Comparison of ENCODE assay signal across 25 cellular contexts in the genomic region with DNA sequence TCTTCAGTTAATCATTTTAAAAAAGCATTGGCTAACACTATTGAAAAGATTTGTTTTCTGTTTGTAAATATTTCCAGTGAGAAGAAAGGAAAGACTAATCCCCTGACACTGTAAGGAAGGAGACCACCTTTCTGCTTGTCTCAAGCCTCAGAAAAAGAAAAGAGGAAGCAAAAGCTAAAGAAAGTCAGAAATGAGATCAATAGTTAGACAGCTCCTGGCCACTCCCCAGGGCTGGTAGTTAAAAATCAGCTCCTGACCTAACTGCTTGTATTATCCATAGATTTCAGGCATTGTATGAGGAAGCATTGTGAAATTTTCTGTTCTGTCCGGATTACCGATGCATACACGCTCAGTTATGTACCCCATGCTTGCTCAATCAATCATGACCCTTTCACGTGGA.
"Had no signal": no experiment of that assay in that cellular context is flagged by ENCODE, and none has a peak within 500 bp of the region (broad histone marks: within the 10 kb centered on the region; RNA-seq: fewer than 3 reads in every experiment).

No MANE protein-coding gene starts in this region.

- H3K36me3 Mint-ChIP-seq: activated naive CD4-positive, alpha-beta T cell treated with anti-CD3 and anti-CD28 coated beads, Interleukin-2, amount 50 U/mL, for 72 hours; mesothelial cell of epicardium had no signal

- H3K4me3 Mint-ChIP-seq: activated CD4-positive, alpha-beta memory T cell treated with anti-CD3 and anti-CD28 coated beads, Interleukin-2, amount 10 ng/mL, durations not matched to agents 7 days and 5 days; activated CD4-positive, alpha-beta T cell treated with anti-CD3 and anti-CD28 coated beads, Interleukin-2, amount 10 ng/mL, durations not matched to agents 7 days and 5 days; activated T-cell treated with anti-CD3 and anti-CD28 coated beads, Interleukin-2, amount 50 U/mL, for 24 hours; mesothelial cell of epicardium; nephron; stimulated activated naive CD8-positive, alpha-beta T cell treated with anti-CD3 and anti-CD28 coated beads, Interleukin-15, amount 100 ng/mL, for 72 hours had no signal

- H3K4me2 ChIP-seq: hepatocyte had no signal

- H2AFZ ChIP-seq: hepatocyte had no signal

- H3K27me3 Mint-ChIP-seq: activated CD4-positive, alpha-beta memory T cell treated with anti-CD3 and anti-CD28 coated beads, Interleukin-2, amount 10 ng/mL, durations not matched to agents 7 days and 5 days; activated CD4-positive, alpha-beta T cell treated with anti-CD3 and anti-CD28 coated beads, Interleukin-2, amount 10 ng/mL, durations not matched to agents 7 days and 5 days; activated T-cell treated with anti-CD3 and anti-CD28 coated beads, Interleukin-2, amount 50 U/mL, for 24 hours; stimulated activated naive CD8-positive, alpha-beta T cell treated with anti-CD3 and anti-CD28 coated beads, Interleukin-15, amount 100 ng/mL, for 72 hours; T-helper 17 cell had no signal

- H3K4me1 ChIP-seq: breast epithelium had no signal

- H3K79me2 ChIP-seq: hepatocyte had no signal

- ATAC-seq: gastroesophageal sphincter, left colon, sciatic nerve, SK-N-SH treated with all-trans-retinoic acid at 6 μM for 48 hours had no signal

- H3K4me1 Mint-ChIP-seq: nephron had no signal

- H3K27me3 ChIP-seq: breast epithelium, gastroesophageal sphincter, hepatocyte, upper lobe of left lung had no signal

- H3K27ac Mint-ChIP-seq: activated CD4-positive, alpha-beta memory T cell treated with anti-CD3 and anti-CD28 coated beads, Interleukin-2, amount 10 ng/mL, durations not matched to agents 7 days and 5 days; activated CD4-positive, alpha-beta T cell treated with anti-CD3 and anti-CD28 coated beads, Interleukin-2, amount 10 ng/mL, durations not matched to agents 7 days and 5 days; activated T-cell treated with anti-CD3 and anti-CD28 coated beads, Interleukin-2, amount 50 U/mL, for 24 hours; mesothelial cell of epicardium; nephron; stimulated activated naive CD8-positive, alpha-beta T cell treated with anti-CD3 and anti-CD28 coated beads, Interleukin-15, amount 100 ng/mL, for 72 hours; T-helper 17 cell had no signal

- H3K4me3 ChIP-seq: breast epithelium, gastroesophageal sphincter, hepatocyte, skin epidermis, upper lobe of left lung had no signal

- H3K9me3 Mint-ChIP-seq: activated naive CD4-positive, alpha-beta T cell treated with anti-CD3 and anti-CD28 coated beads, Interleukin-2, amount 50 U/mL, for 72 hours; activated T-cell treated with anti-CD3 and anti-CD28 coated beads, Interleukin-2, amount 50 U/mL, for 24 hours; mesothelial cell of epicardium; stimulated activated naive CD8-positive, alpha-beta T cell treated with anti-CD3 and anti-CD28 coated beads, Interleukin-15, amount 100 ng/mL, for 72 hours had no signal

- DNase-seq: activated CD4-positive, alpha-beta memory T cell treated with anti-CD3 and anti-CD28 coated beads, Interleukin-2, amount 10 ng/mL, durations not matched to agents 7 days and 5 days; activated CD4-positive, alpha-beta T cell treated with anti-CD3 and anti-CD28 coated beads for 1 hour; activated CD4-positive, alpha-beta T cell treated with anti-CD3 and anti-CD28 coated beads, Interleukin-2, amount 10 ng/mL, durations not matched to agents 7 days and 5 days; activated CD8-positive, alpha-beta memory T cell treated with anti-CD3 and anti-CD28 coated beads, Interleukin-2, amount 50 U/mL, for 48 hours; effector CD8-positive, alpha-beta T cell; erythroblast; kidney; left colon; stimulated activated CD4-positive, alpha-beta T cell treated with anti-CD3 and anti-CD28 coated beads, Interleukin-12 subunit alpha, Interleukin-12 subunit beta, amount 100 ng/mL, for 4 hours; stimulated activated CD4-positive, alpha-beta T cell treated with anti-CD3 and anti-CD28 coated beads, Interleukin-4, amount 100 ng/mL, for 1 hour; stimulated activated naive CD8-positive, alpha-beta T cell treated with anti-CD3 and anti-CD28 coated beads, Interleukin-15, amount 100 ng/mL, for 72 hours; substantia nigra; T-helper 17 cell; T1000; upper lobe of left lung had no signal

- H3K27ac ChIP-seq: breast epithelium, gastroesophageal sphincter, hepatocyte, skin epidermis, upper lobe of left lung had no signal
